Comparison of ENCODE assay signal across 8 cellular contexts in the genomic region with DNA sequence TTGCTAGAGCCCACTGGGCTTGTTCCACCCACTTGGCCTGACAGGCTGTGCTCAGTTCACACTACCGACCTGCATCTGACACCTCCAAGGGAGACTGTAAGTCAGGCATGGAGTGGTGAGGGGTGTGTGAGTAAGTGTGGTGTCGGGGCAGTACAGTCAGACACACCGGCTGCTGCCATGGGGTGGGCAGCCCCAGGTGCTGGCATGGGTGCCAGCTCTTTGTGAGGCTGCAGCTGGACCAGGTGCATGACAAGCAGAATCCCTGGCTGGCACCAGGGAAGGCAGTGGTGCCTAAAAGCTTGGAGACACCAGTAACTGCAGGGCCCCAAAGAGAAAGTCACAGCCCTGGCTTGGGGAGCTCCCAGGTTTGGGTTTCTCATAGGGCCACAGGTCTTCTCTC.
"Had no signal": no experiment of that assay in that cellular context is flagged by ENCODE, and none has a peak within 500 bp of the region (broad histone marks: within the 10 kb centered on the region; RNA-seq: fewer than 3 reads in every experiment).

No MANE protein-coding gene starts in this region.

- ATAC-seq: GM12878 had no signal

- H3K4me3 ChIP-seq: GM12878 had no signal

- FAIRE-seq: G401.6, GM12878, GM12891, GM12892, GM18507, GM19239 had no signal

- DNase-seq: GDM1, GF-D8 had no signal
